Comparison of ENCODE assay signal across 8 cellular contexts in genomic region chr17:49968380-49969133, GRCh38. TPM values are rescaled to one million over a fixed set of nuclear protein-coding genes. Genes with fewer than 3 reads are reported as not detected.
A peak's percentile ranks its signal among the peaks of the same experiment; 100 is the strongest.
DNase-seq lines count a peak whose midpoint lies in the region; ATAC-seq and TF ChIP-seq lines count a peak whose summit lies in the region.

No MANE protein-coding gene starts in this region.

- POLR2A ChIA-PET in HEK293T (lab: Yijun Ruan, JAX): interaction anchor here (0.6 to 1.3 kb wide), 6 partner anchors 9 to 58 kb away, joined by 3 to 6 read pairs (median 4); partner anchors contain the start of gene DLX3

- no peaks in the 10 kb centered on the region for H3K9me3 ChIP-seq in endodermal cell (ENCODE audit: control insufficient read depth, low read length)

- H3K27me3 ChIP-seq in endodermal cell (ENCODE audit: control insufficient read depth, insufficient read depth, low read length, poor library complexity, severe bottlenecking): peaks cover 100% of the 10 kb centered on the region

- H3K9me3 Mint-ChIP-seq in endodermal cell (no peaks in the 10 kb centered on the region), naive B cell (peaks cover 0 to 13% (median 7%) of the 10 kb centered on the region in 7 donors)

- H3K27ac Mint-ChIP-seq in endodermal cell (peak overlapping the region; percentile 94), naive B cell (peak overlapping the region in 1 of 6 donors; percentile 68)

- DNase-seq in DMS 273 (lab: John Stamatoyannopoulos, UW; ENCODE audit: unreplicated experiment) (peak; percentile 95), HEK293T (ENCODE audit: extremely low spot score) (peak; percentile 96), NCI-H748 (lab: John Stamatoyannopoulos, UW; ENCODE audit: unreplicated experiment) (peak; percentile 85), endodermal cell (peak; percentile 98), naive B cell (peak; percentile 63)
- peak; percentile 13 to 44 for DNase-seq in activated CD8-positive, alpha-beta memory T cell treated with anti-CD3 and anti-CD28 coated beads for 1 hour (ENCODE audit: extremely low read depth in 1 of 2, low read depth in 1 of 2)
- DNase-seq in stimulated activated naive CD4-positive, alpha-beta T cell (lab: John Stamatoyannopoulos, UW): peak; percentile 37 to 71 (median 56)

- H3K4me1 Mint-ChIP-seq in endodermal cell: peaks cover 29% of the 10 kb centered on the region
- peaks cover 44 to 66% (median 55%) of the 10 kb centered on the region in 3 donors for H3K4me1 Mint-ChIP-seq in naive B cell

- H3K36me3 Mint-ChIP-seq in endodermal cell (ENCODE audit: low read depth) (no peaks in the 10 kb centered on the region), naive B cell (peaks cover 0 to 19% of the 10 kb centered on the region in 2 donors)

- TF ChIP-seq CTCF in endodermal cell (conservative IDR thresholded peaks at IDR 0.05): no peak

- peak overlapping the region; percentile 77 for H3K4me3 ChIP-seq in endodermal cell (ENCODE audit: low read length)

- H3K4me3 Mint-ChIP-seq in endodermal cell: peak overlapping the region; percentile 77
- peak overlapping the region; percentile 79 to 93 (median 88) for H3K4me3 Mint-ChIP-seq in naive B cell

- no peak overlapping the region for H3K27ac ChIP-seq in endodermal cell (ENCODE audit: low read depth, low read length)

- 1% methylated on average over 15 to 65 of the region's 65 CpGs for WGBS in endodermal cell (ENCODE audit: insufficient coverage in 1 of 2, insufficient read length in 1 of 2), 2 experiments

- H3K27me3 Mint-ChIP-seq in endodermal cell (ENCODE audit: insufficient read depth): peaks cover 98% of the 10 kb centered on the region
- peaks cover 70 to 97% (median 90%) of the 10 kb centered on the region in 3 donors for H3K27me3 Mint-ChIP-seq in naive B cell

- ATAC-seq in naive B cell (ENCODE audit: low read depth in 2 of 2) (peak; percentile 84 to 85), HG03139 (IDR thresholded peaks at IDR 0.05; ENCODE audit: unreplicated experiment) (no peak)

- peak overlapping the region; percentile 26 for H3K9ac ChIP-seq in endodermal cell (ENCODE audit: extremely low read depth, low read length, poor library complexity, severe bottlenecking)

- CTCF ChIA-PET in HEK293T (lab: Yijun Ruan, JAX): interaction anchor here (1.4 kb wide), 1 partner anchor 16 kb away, joined by 7 read pairs; no protein-coding TSS in a partner anchor

- no peaks in the 10 kb centered on the region for H3K36me3 ChIP-seq in endodermal cell (ENCODE audit: control insufficient read depth, insufficient read depth, low read length)

- peaks cover 9% of the 10 kb centered on the region for H3K4me1 ChIP-seq in endodermal cell (ENCODE audit: control insufficient read depth, insufficient read depth, low read length)

TF ChIP-seq in HEK293T, 16 proteins besides CTCF, POLR2A, EP300 and RAD21:
- TF ChIP-seq PKNOX1 (IDR thresholded peaks at IDR 0.05) (no peak), TARDBP (IDR thresholded peaks at IDR 0.05) (no peak), ARNT (IDR thresholded peaks at IDR 0.05) (peak; percentile 89), BHLHE40 (IDR thresholded peaks at IDR 0.05; ENCODE audit: borderline replicate concordance) (no peak), FOXM1 (IDR thresholded peaks at IDR 0.05; ENCODE audit: borderline replicate concordance) (peak; percentile 60; the same call in 1 of the 2 replicates), FOXA1 (IDR thresholded peaks at IDR 0.05) (no peak), HDGF (IDR thresholded peaks at IDR 0.05; ENCODE audit: borderline replicate concordance) (no peak), L3MBTL2 (conservative IDR thresholded peaks at IDR 0.05) (peak; percentile 32), LEF1 (IDR thresholded peaks at IDR 0.05; ENCODE audit: borderline replicate concordance) (no peak), FOXK2 (IDR thresholded peaks at IDR 0.05) (no peak), CTBP1 (IDR thresholded peaks at IDR 0.05; ENCODE audit: borderline replicate concordance) (no peak)
TF ChIP-seq in HEK293T: peak in this region for 3.

RNA-seq across cellular contexts. Expression of gene DLX4, which starts 0.4 kb away (rescaled TPM):
- total RNA-seq in endodermal cell: 1 to 10 TPM; 1.6 to 2.1 TPM
- 0.64 TPM for polyA plus RNA-seq in endodermal cell (2013, experiment 1 of 2)
- 0.79 TPM for polyA plus RNA-seq in endodermal cell (2013, experiment 2 of 2)
- polyA plus RNA-seq in naive B cell (ENCODE audit: low read depth in 6 of 6): under 1 TPM in 3 of 6 donors, not detected in 3; 0.18 to 0.22 (median 0.21) TPM

RNA-seq across cellular contexts. Expression of gene DLX3, which starts 26.5 kb away (rescaled TPM):
- total RNA-seq in endodermal cell: 1 to 10 TPM in 1 of 2 donors, under 1 TPM in 1; 0.58 to 1.4 TPM
- 1.2 TPM for polyA plus RNA-seq in endodermal cell (2013, experiment 1 of 2)
- polyA plus RNA-seq in endodermal cell (2013, experiment 2 of 2): 1.5 TPM
- not detected for polyA plus RNA-seq in naive B cell (ENCODE audit: low read depth in 6 of 6)

Comparison
In these comparisons a context has a peak if more than half of its experiments do, and no peak if none do; other contexts are left out.
1. DNase-seq: peak in every context shown above with its lines; median percentile 98 in endodermal cell; 96 in HEK293T; 95 in DMS 273; 85 in NCI-H748; 63 in naive B cell; 56 in stimulated activated naive CD4-positive, alpha-beta T cell; 28 in activated CD8-positive, alpha-beta memory T cell treated with anti-CD3 and anti-CD28 coated beads for 1 hour.